Comparison of ENCODE assay signal across 23 cellular contexts in the genomic region with DNA sequence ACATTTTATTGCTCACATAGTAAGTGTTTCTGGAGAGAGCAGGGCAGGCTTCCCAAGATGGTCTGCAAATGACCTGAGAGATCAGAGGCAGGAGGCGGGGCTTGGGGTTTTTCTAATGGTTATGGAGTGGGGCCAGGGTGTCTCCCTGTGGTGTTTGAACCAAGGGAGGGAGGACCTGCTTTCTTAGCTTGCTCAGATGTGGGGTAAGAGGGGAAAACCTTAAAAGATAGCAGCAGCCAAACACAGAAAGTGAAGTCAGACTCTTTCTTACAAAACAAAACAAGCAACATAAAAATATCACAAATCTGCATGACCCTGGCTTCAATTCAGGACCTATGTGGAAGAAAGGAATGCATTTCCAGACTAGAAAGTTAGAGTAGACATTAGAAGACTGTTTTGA. TPM values are rescaled to one million over a fixed set of nuclear protein-coding genes. Genes with fewer than 3 reads are reported as not detected.
DNase-seq lines count a peak whose midpoint lies in the region; ATAC-seq, FAIRE-seq and TF ChIP-seq lines count a peak whose summit lies in the region.
"Had no signal": no experiment of that assay in that cellular context is flagged by ENCODE, and none has a peak within 500 bp of the region (broad histone marks: within the 10 kb centered on the region; RNA-seq: fewer than 3 reads in every experiment).

No MANE protein-coding gene starts in this region.

- H3K9me3 Mint-ChIP-seq in activated CD4-positive, alpha-beta memory T cell treated with anti-CD3 and anti-CD28 coated beads for 36 hours, result no peaks in the 10 kb centered on the region
- H3K9me3 Mint-ChIP-seq in activated CD4-positive, alpha-beta memory T cell treated with anti-CD3 and anti-CD28 coated beads, Interleukin-2, amount 10 ng/mL, durations not matched to agents 7 days and 5 days, result peaks cover 4% of the 10 kb centered on the region
- H3K9me3 Mint-ChIP-seq in naive thymus-derived CD8-positive, alpha-beta T cell, result no peaks in the 10 kb centered on the region
- H3K9me3 Mint-ChIP-seq: memory B cell had no signal

- H3K4me3 ChIP-seq in NB4 (ENCODE audit: low read depth, low read length) (no peak overlapping the region), cardiac fibroblast (replicated peaks in 1 of 2; ENCODE audit: low read depth in 2 of 2, low read length in 2 of 2) (no peak overlapping the region)

- POLR2A ChIA-PET in activated CD4-positive, alpha-beta memory T cell treated with anti-CD3 and anti-CD28 coated beads for 36 hours (lab: Charles Lee), result no interaction called here
- POLR2A ChIA-PET in activated CD4-positive, alpha-beta memory T cell treated with anti-CD3 and anti-CD28 coated beads, Interleukin-2, amount 10 ng/mL, durations not matched to agents 7 days and 5 days (lab: Charles Lee), result interaction anchor here (0.6 kb wide), 1 partner anchor 22 kb away, joined by 3 read pairs; no protein-coding TSS in a partner anchor
- POLR2A ChIA-PET in naive thymus-derived CD8-positive, alpha-beta T cell (lab: Charles Lee), result no interaction called here

- CTCF ChIA-PET in activated CD4-positive, alpha-beta memory T cell treated with anti-CD3 and anti-CD28 coated beads for 36 hours (lab: Charles Lee), result no interaction called here
- CTCF ChIA-PET in activated CD4-positive, alpha-beta memory T cell treated with anti-CD3 and anti-CD28 coated beads, Interleukin-2, amount 10 ng/mL, durations not matched to agents 7 days and 5 days (lab: Charles Lee), result interaction anchor here (1.6 kb wide), 1 partner anchor 1169 kb away, joined by 3 read pairs; no protein-coding TSS in a partner anchor

- intact Hi-C loops in activated CD4-positive, alpha-beta memory T cell treated with anti-CD3 and anti-CD28 coated beads for 36 hours (cut with micrococcal nuclease), result no loop called here

- no peak for ATAC-seq in naive thymus-derived CD8-positive, alpha-beta T cell
- ATAC-seq: HCT116, right cardiac atrium had no signal

- TF ChIP-seq POLR2A in NB4 (IDR thresholded peaks at IDR 0.05; ENCODE audit: extremely low read depth, insufficient read length), result no peak
- no peak for TF ChIP-seq POLR2A in H54 (IDR thresholded peaks at IDR 0.05; ENCODE audit: low read depth, low read length)

- H3K4me3 Mint-ChIP-seq in activated CD4-positive, alpha-beta memory T cell treated with anti-CD3 and anti-CD28 coated beads for 36 hours, result no peak overlapping the region
- H3K4me3 Mint-ChIP-seq in activated CD4-positive, alpha-beta memory T cell treated with anti-CD3 and anti-CD28 coated beads, Interleukin-2, amount 10 ng/mL, durations not matched to agents 7 days and 5 days, result no peak overlapping the region
- no peak overlapping the region for H3K4me3 Mint-ChIP-seq in naive thymus-derived CD8-positive, alpha-beta T cell
- H3K4me3 Mint-ChIP-seq: memory B cell, naive B cell had no signal

- no peak overlapping the region for H3K27ac Mint-ChIP-seq in activated CD4-positive, alpha-beta memory T cell treated with anti-CD3 and anti-CD28 coated beads for 36 hours
- no peak overlapping the region for H3K27ac Mint-ChIP-seq in activated CD4-positive, alpha-beta memory T cell treated with anti-CD3 and anti-CD28 coated beads, Interleukin-2, amount 10 ng/mL, durations not matched to agents 7 days and 5 days
- peak overlapping the region in 1 of 10 donors; percentile 18 for H3K27ac Mint-ChIP-seq in naive thymus-derived CD8-positive, alpha-beta T cell
- H3K27ac Mint-ChIP-seq: memory B cell had no signal

- TF ChIP-seq CTCF in NB4 (IDR thresholded peaks at IDR 0.05; ENCODE audit: low read depth, low read length), result no peak
- no peak for TF ChIP-seq CTCF in cardiac fibroblast (IDR thresholded peaks at IDR 0.05; ENCODE audit: low read depth, low read length)

- peak; percentile 14 for DNase-seq in activated CD4-positive, alpha-beta memory T cell treated with anti-CD3 and anti-CD28 coated beads for 36 hours
- no peak for DNase-seq in activated CD4-positive, alpha-beta memory T cell treated with anti-CD3 and anti-CD28 coated beads, Interleukin-2, amount 10 ng/mL, durations not matched to agents 7 days and 5 days
- DNase-seq in NB4 (ENCODE audit: low read depth) (peak; percentile 48), cardiac fibroblast (ENCODE audit: low read depth in 2 of 2) (peak; percentile 12 to 16), MV-4-11 (lab: John Stamatoyannopoulos, UW) (no peak), H54 (ENCODE audit: insufficient read length, low spot score) (no peak)
- DNase-seq in activated CD4-positive, CD25-positive, alpha-beta regulatory T cell treated with anti-CD3 and anti-CD28 coated beads, Interleukin-2, amount 50 U/mL, for 72 hours, result no peak
- DNase-seq in naive thymus-derived CD8-positive, alpha-beta T cell, result no peak
- DNase-seq: activated CD4-positive, alpha-beta T cell treated with anti-CD3 and anti-CD28 coated beads, Interleukin-2, amount 50 U/mL, for 1 hour; activated gamma-delta T cell; Caco-2; central memory CD4-positive, alpha-beta T cell; erythroblast; naive B cell; NCI-H1417; NCI-H2107; NCI-H524; right cardiac atrium had no signal

- no peaks in the 10 kb centered on the region for H3K36me3 Mint-ChIP-seq in activated CD4-positive, alpha-beta memory T cell treated with anti-CD3 and anti-CD28 coated beads for 36 hours
- no peaks in the 10 kb centered on the region for H3K36me3 Mint-ChIP-seq in activated CD4-positive, alpha-beta memory T cell treated with anti-CD3 and anti-CD28 coated beads, Interleukin-2, amount 10 ng/mL, durations not matched to agents 7 days and 5 days (ENCODE audit: low read depth)
- H3K36me3 Mint-ChIP-seq in naive thymus-derived CD8-positive, alpha-beta T cell, result no peaks in the 10 kb centered on the region
- H3K36me3 Mint-ChIP-seq: naive B cell had no signal

- no peaks in the 10 kb centered on the region for H3K27me3 Mint-ChIP-seq in activated CD4-positive, alpha-beta memory T cell treated with anti-CD3 and anti-CD28 coated beads for 36 hours
- no peaks in the 10 kb centered on the region for H3K27me3 Mint-ChIP-seq in activated CD4-positive, alpha-beta memory T cell treated with anti-CD3 and anti-CD28 coated beads, Interleukin-2, amount 10 ng/mL, durations not matched to agents 7 days and 5 days
- H3K27me3 Mint-ChIP-seq in naive thymus-derived CD8-positive, alpha-beta T cell, result peaks cover 0 to 6% (median 2%) of the 10 kb centered on the region in 5 donors
- H3K27me3 Mint-ChIP-seq: memory B cell had no signal

- FAIRE-seq in H54 (lab: Jason Lieb, UNC), result no peak
- FAIRE-seq: GM19239, TTC549, urothelium cell line had no signal

- peaks cover 4% of the 10 kb centered on the region for H3K4me1 Mint-ChIP-seq in activated CD4-positive, alpha-beta memory T cell treated with anti-CD3 and anti-CD28 coated beads for 36 hours (ENCODE audit: low read depth)
- peaks cover 1% of the 10 kb centered on the region for H3K4me1 Mint-ChIP-seq in activated CD4-positive, alpha-beta memory T cell treated with anti-CD3 and anti-CD28 coated beads, Interleukin-2, amount 10 ng/mL, durations not matched to agents 7 days and 5 days
- peaks cover 0 to 5% (median 3%) of the 10 kb centered on the region in 4 donors for H3K4me1 Mint-ChIP-seq in naive thymus-derived CD8-positive, alpha-beta T cell
- H3K4me1 Mint-ChIP-seq: memory B cell, naive B cell had no signal

RNA-seq across cellular contexts. Expression of a gene that starts 22.9 kb away (rescaled TPM):
- 10 to 100 TPM; 78.9 to 80.6 TPM for total RNA-seq in activated CD4-positive, alpha-beta memory T cell treated with anti-CD3 and anti-CD28 coated beads for 36 hours
- total RNA-seq in activated CD4-positive, alpha-beta memory T cell treated with anti-CD3 and anti-CD28 coated beads, Interleukin-2, amount 10 ng/mL, durations not matched to agents 7 days and 5 days, result 10 to 100 TPM; 61.2 to 64.3 TPM
- 10 to 100 TPM; 77.1 to 83.0 TPM for total RNA-seq in naive thymus-derived CD8-positive, alpha-beta T cell
- polyA plus RNA-seq in naive thymus-derived CD8-positive, alpha-beta T cell, result 10 to 100 TPM; 62.5 to 83.7 (median 62.8) TPM

Comparison
In these comparisons a context has a peak if more than half of its experiments do, and no peak if none do; other contexts are left out.
1. DNase-seq: peak in activated CD4-positive, alpha-beta memory T cell treated with anti-CD3 and anti-CD28 coated beads for 36 hours (single experiment), NB4 (single experiment) and cardiac fibroblast (2 of 2); none in activated CD4-positive, alpha-beta memory T cell treated with anti-CD3 and anti-CD28 coated beads, Interleukin-2, amount 10 ng/mL, durations not matched to agents 7 days and 5 days (single experiment), activated CD4-positive, CD25-positive, alpha-beta regulatory T cell treated with anti-CD3 and anti-CD28 coated beads, Interleukin-2, amount 50 U/mL, for 72 hours (single experiment), naive thymus-derived CD8-positive, alpha-beta T cell (0 of 10), MV-4-11 (single experiment) and H54 (single experiment).